14 cellular contexts compared by ENCODE assay signal in genomic region chr22:33325232-33326004, GRCh38.
A peak's percentile ranks its signal among the peaks of the same experiment; 100 is the strongest.
DNase-seq lines count a peak whose midpoint lies in the region; TF ChIP-seq lines count a peak whose summit lies in the region.
"Had no signal": no experiment of that assay in that cellular context is flagged by ENCODE, and none has a peak within 500 bp of the region (broad histone marks: within the 10 kb centered on the region; RNA-seq: fewer than 3 reads in every experiment).

No MANE protein-coding gene starts in this region.

- no peaks in the 10 kb centered on the region for H3K27me3 ChIP-seq in GM06990 (replicated peaks; ENCODE audit: control insufficient read depth, insufficient read depth, low read length)
- H3K27me3 ChIP-seq: suprapubic skin had no signal

- TF ChIP-seq CTCF in GM06990 (IDR thresholded peaks at IDR 0.05; ENCODE audit: insufficient read depth, low read length, poor library complexity, severe bottlenecking), result no peak

- DNase-seq in GM06990 (ENCODE audit: extremely low read depth, insufficient read length) (peak; percentile 72), GM19238 (ENCODE audit: insufficient read length, low spot score) (peak; percentile 37), HT-29 (ENCODE audit: low spot score) (peak; percentile 60), glomerular visceral epithelial cell (ENCODE audit: extremely low spot score) (peak; percentile 11), NCI-H526 treated with DMSO at 0.1 percent for 48 hours (lab: John Stamatoyannopoulos, UW) (no peak), NCI-H774 (lab: John Stamatoyannopoulos, UW) (no peak), mucosa of gallbladder (ENCODE audit: low spot score) (no peak)
- no peak for DNase-seq in activated effector memory CD4-positive, alpha-beta T cell treated with anti-CD3 and anti-CD28 coated beads, Interleukin-2, amount 50 U/mL, for 16 hours
- DNase-seq: activated CD4-positive, alpha-beta T cell treated with anti-CD3 and anti-CD28 coated beads, Interleukin-2, amount 10 ng/mL, durations not matched to agents 24 days and 14 days; COR-L47; NCI-H2081 treated with DMSO at 0.1 percent for 48 hours; posterior cingulate gyrus; SHP77 had no signal

- no peaks in the 10 kb centered on the region for H3K36me3 ChIP-seq in GM06990 (ENCODE audit: control insufficient read depth, insufficient read depth, low read length)

- no peak overlapping the region for H3K4me3 ChIP-seq in GM06990 (replicated peaks; ENCODE audit: low read depth, low read length)
- H3K4me3 ChIP-seq: suprapubic skin had no signal

Comparison
In these comparisons a context has a peak if more than half of its experiments do, and no peak if none do; other contexts are left out.
1. DNase-seq: peak in GM06990 (single experiment), GM19238 (single experiment), HT-29 (single experiment) and glomerular visceral epithelial cell (single experiment); none in NCI-H526 treated with DMSO at 0.1 percent for 48 hours (single experiment), NCI-H774 (single experiment), mucosa of gallbladder (single experiment) and activated effector memory CD4-positive, alpha-beta T cell treated with anti-CD3 and anti-CD28 coated beads, Interleukin-2, amount 50 U/mL, for 16 hours (single experiment).